ENCODE assay signal across 8 cellular contexts in the genomic region with DNA sequence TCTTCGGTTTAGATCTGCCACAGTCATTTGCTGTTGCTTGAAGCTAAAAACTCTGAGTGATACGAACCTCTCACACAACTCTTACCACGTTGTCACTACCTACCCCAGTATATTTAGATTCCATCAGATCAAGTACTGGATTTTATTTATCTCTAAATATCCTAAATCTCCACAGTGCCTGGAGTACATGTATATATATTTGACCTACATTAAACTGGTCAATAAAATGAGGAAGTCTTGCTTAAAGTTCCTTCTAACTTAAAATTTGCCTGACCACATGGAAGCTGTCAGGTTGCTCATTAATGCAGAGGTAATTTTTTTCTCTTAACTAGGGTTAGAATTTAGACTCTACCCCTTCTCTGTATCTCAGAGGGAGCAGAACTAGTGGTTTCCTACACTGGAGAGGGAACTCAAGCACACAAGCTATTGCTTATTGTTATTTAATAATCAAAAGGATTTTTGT. TPM values are rescaled to one million over a fixed set of nuclear protein-coding genes. Genes with fewer than 3 reads are reported as not detected.
DNase-seq lines count a peak whose midpoint lies in the region; ATAC-seq and TF ChIP-seq lines count a peak whose summit lies in the region.

No MANE protein-coding gene starts in this region.

- peak overlapping the region; percentile 79 for H3K27ac ChIP-seq in lower lobe of right lung

- H3K27me3 ChIP-seq in lower lobe of right lung (ENCODE audit: low read depth), result no peaks in the 10 kb centered on the region

- in situ Hi-C loops in KBM-7 (cut with MboI; ENCODE audit: low pct_unique_long_range_greater_than_20kb, low sequenced_read_pairs), result no loop called here

- H3K36me3 ChIP-seq in lower lobe of right lung, result no peaks in the 10 kb centered on the region

- H3K4me3 ChIP-seq in lower lobe of right lung, result no peak overlapping the region

- peak; percentile 19 for ATAC-seq in GM21619 (IDR thresholded peaks at IDR 0.05; ENCODE audit: unreplicated experiment)
- ATAC-seq in lower lobe of right lung, result no peak

- intact Hi-C loops in lower lobe of right lung (cut with DNase I), result no loop called here

- no peak for TF ChIP-seq CTCF in lower lobe of right lung (IDR thresholded peaks at IDR 0.05)

- peaks cover 40% of the 10 kb centered on the region for H3K4me1 ChIP-seq in lower lobe of right lung

- no peaks in the 10 kb centered on the region for H3K9me3 ChIP-seq in lower lobe of right lung

- DNase-seq in DMS53 (lab: John Stamatoyannopoulos, UW) (peak; percentile 81), MV-4-11 (lab: John Stamatoyannopoulos, UW) (peak; percentile 64), lower lobe of right lung (no peak), NAMALWA (ENCODE audit: low spot score) (no peak), NCI-H2227 (lab: John Stamatoyannopoulos, UW; ENCODE audit: unreplicated experiment) (no peak), KBM-7 (no peak)
- no peak for DNase-seq in activated CD4-positive, CD25-positive, alpha-beta regulatory T cell (lab: John Stamatoyannopoulos, UW)

RNA-seq across cellular contexts. Expression of a gene that starts 3.1 kb away (rescaled TPM):
- 24.7 TPM for total RNA-seq in lower lobe of right lung

Comparison
In these comparisons a context has a peak if more than half of its experiments do, and no peak if none do; other contexts are left out.
1. DNase-seq: peak in DMS53 (single experiment) and MV-4-11 (single experiment); none in lower lobe of right lung (single experiment), NAMALWA (single experiment), NCI-H2227 (single experiment), activated CD4-positive, CD25-positive, alpha-beta regulatory T cell (0 of 4) and KBM-7 (single experiment).